ENCODE assay signal across 11 cellular contexts in the genomic region with DNA sequence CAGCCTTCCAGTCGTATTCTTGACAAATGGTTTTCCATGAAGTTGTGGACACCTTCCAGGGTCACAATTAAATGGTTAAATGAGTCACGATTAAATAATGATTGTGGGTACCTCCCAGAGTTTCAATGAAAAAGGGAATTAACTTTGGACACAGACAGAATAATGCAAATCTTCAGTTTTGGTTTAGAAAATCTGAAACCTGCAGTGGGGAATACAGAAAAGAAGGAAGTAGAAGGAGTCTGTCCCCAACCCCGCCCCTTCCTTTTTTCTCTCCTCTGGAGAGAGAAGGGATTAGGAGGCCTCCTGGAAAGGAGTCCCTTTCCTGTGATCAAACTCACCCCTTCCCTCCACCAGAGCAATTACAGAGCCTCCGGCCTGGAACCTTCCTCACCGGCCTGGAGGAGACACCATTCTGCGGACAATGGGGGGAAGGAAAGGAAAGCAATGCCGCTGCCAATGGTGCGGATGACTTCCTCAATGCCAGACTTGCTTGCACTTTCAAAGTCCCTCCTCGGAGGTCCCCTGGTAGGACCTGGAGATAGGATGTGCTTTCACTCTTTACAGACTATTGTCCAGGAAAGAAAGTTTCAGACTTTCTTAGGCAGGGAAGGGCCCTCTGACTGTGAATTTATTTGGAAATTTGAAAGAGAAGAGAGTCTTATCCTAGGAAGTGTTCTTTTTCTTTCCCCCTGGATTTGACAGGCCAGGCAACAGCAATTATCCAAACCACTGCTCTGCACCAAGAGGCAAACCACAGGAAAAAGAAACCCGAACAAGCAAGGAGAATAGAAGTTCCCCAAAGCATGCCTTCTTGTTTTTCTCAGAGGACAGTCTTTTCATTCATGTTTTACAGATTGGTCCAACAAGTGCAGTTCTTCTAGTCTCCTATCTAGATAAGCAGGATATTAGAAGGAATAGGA.
DNase-seq lines count a peak whose midpoint lies in the region; ATAC-seq, FAIRE-seq and TF ChIP-seq lines count a peak whose summit lies in the region.
"Had no signal": no experiment of that assay in that cellular context is flagged by ENCODE, and none has a peak within 500 bp of the region (broad histone marks: within the 10 kb centered on the region; RNA-seq: fewer than 3 reads in every experiment).

No MANE protein-coding gene starts in this region.

- no peak overlapping the region for H2BK120ac ChIP-seq in neuronal stem cell (ENCODE audit: low read depth, low read length)

- H3K4me2 ChIP-seq in endothelial cell of umbilical vein (ENCODE audit: insufficient read depth, low read length): peak overlapping the region; percentile 66
- H3K4me2 ChIP-seq in neuronal stem cell (ENCODE audit: insufficient read depth, low read length, poor library complexity, severe bottlenecking): no peak overlapping the region

- H3K27me3 Mint-ChIP-seq in effector memory CD8-positive, alpha-beta T cell: no peaks in the 10 kb centered on the region

- H3K18ac ChIP-seq in neuronal stem cell (ENCODE audit: low read length): no peak overlapping the region

- H3K4me3 ChIP-seq in endothelial cell of umbilical vein (replicated peaks in 1 of 3; ENCODE audit: insufficient read depth in 1 of 3, low read depth in 1 of 3, low read length in 3 of 3) (peak overlapping the region in 1 of 3 experiments; percentile 22), neuronal stem cell (ENCODE audit: low read length in 2 of 2) (no peak overlapping the region), psoas muscle (no peak overlapping the region)

- no peaks in the 10 kb centered on the region for H3K9me3 ChIP-seq in endothelial cell of umbilical vein (replicated peaks; ENCODE audit: control insufficient read depth, insufficient read depth, low read length)
- no peaks in the 10 kb centered on the region for H3K9me3 ChIP-seq in neuronal stem cell (replicated peaks in 1 of 2; ENCODE audit: control insufficient read depth in 2 of 2, insufficient read depth in 1 of 2, low read depth in 1 of 2, low read length in 2 of 2)
- H3K9me3 ChIP-seq in psoas muscle: no peaks in the 10 kb centered on the region

- no peak overlapping the region for H4K8ac ChIP-seq in neuronal stem cell (ENCODE audit: low read depth, low read length)

- H3K79me1 ChIP-seq in neuronal stem cell (ENCODE audit: low read depth, low read length): peaks cover 2% of the 10 kb centered on the region

- DNase-seq in EH (ENCODE audit: low read depth) (peak; percentile 44), NOMO-1 treated with dmso at 0.1 percent for 144 hours (lab: John Stamatoyannopoulos, UW; ENCODE audit: unreplicated experiment) (peak; percentile 34), endothelial cell of umbilical vein (ENCODE audit: low read depth, low spot score) (peak; percentile 59), neuronal stem cell (ENCODE audit: low spot score) (no peak), psoas muscle (no peak)
- DNase-seq in effector memory CD8-positive, alpha-beta T cell: no peak
- DNase-seq: Calu3, NCI-H1694 had no signal

- H3K27ac ChIP-seq in endothelial cell of umbilical vein (ENCODE audit: insufficient read depth, low read depth, low read length) (no peak overlapping the region), neuronal stem cell (replicated peaks; ENCODE audit: low read length) (peak overlapping the region; percentile 67), psoas muscle (no peak overlapping the region)
- H3K27ac ChIP-seq: parathyroid adenoma had no signal

- dilution Hi-C loops in endothelial cell of umbilical vein (cut with MboI; ENCODE audit: extremely low pct_ligation_motif_present, low sequenced_read_pairs): no loop called here

- no peak overlapping the region for H2BK12ac ChIP-seq in neuronal stem cell (ENCODE audit: low read length)

- H2AK5ac ChIP-seq in neuronal stem cell (ENCODE audit: low read depth, low read length): no peak overlapping the region

- H3K4me3 Mint-ChIP-seq in effector memory CD8-positive, alpha-beta T cell: no peak overlapping the region

- no CpG with 5 or more reads among the region's 10 CpGs for WGBS in neuronal stem cell (ENCODE audit: extremely low coverage in 2 of 2, insufficient read length in 2 of 2, insufficient replicate concordance in 1 of 2), 2 donors
- WGBS in psoas muscle, 3 donors: 63 to 70% (median 66%) methylated on average over 10 of the region's 10 CpGs

- peaks cover 30% of the 10 kb centered on the region for H3K36me3 Mint-ChIP-seq in effector memory CD8-positive, alpha-beta T cell (ENCODE audit: insufficient read depth)

- H2BK15ac ChIP-seq in neuronal stem cell (ENCODE audit: low read length): no peak overlapping the region

- H2AFZ ChIP-seq in endothelial cell of umbilical vein (ENCODE audit: low read depth, low read length) (peak overlapping the region; percentile 52), neuronal stem cell (ENCODE audit: low read length) (peak overlapping the region; percentile 51)
- H2AFZ ChIP-seq: parathyroid adenoma had no signal

- peaks cover 22% of the 10 kb centered on the region for H3K4me1 ChIP-seq in endothelial cell of umbilical vein (ENCODE audit: control insufficient read depth, extremely low read depth, insufficient read depth, low read length)
- H3K4me1 ChIP-seq in neuronal stem cell (ENCODE audit: control insufficient read depth in 2 of 2, insufficient read depth in 1 of 2, low read depth in 1 of 2, low read length in 2 of 2): peaks cover 4 to 7% of the 10 kb centered on the region in 2 donors
- H3K4me1 ChIP-seq in psoas muscle: peaks cover 16% of the 10 kb centered on the region

- H3K9ac ChIP-seq in endothelial cell of umbilical vein (replicated peaks; ENCODE audit: extremely low read depth, insufficient read depth, low read length) (no peak overlapping the region), neuronal stem cell (ENCODE audit: low read depth, low read length, poor library complexity) (no peak overlapping the region)
- H3K9ac ChIP-seq: parathyroid adenoma had no signal

- H3K27me3 ChIP-seq in endothelial cell of umbilical vein (ENCODE audit: control insufficient read depth in 2 of 2, insufficient read depth in 2 of 2, low read length in 2 of 2) (no peaks in the 10 kb centered on the region), neuronal stem cell (ENCODE audit: control insufficient read depth in 3 of 3, insufficient read depth in 3 of 3, low read depth in 1 of 3, low read length in 3 of 3) (no peaks in the 10 kb centered on the region), psoas muscle (ENCODE audit: insufficient read depth in 3 of 3, low read length in 2 of 3) (no peaks in the 10 kb centered on the region)

- CTCF ChIA-PET in endothelial cell of umbilical vein (lab: Charles Lee): no interaction called here

- BruUV-seq in endothelial cell of umbilical vein (replicated peaks; lab: Mats Ljungman, UMichigan): no TSS peak

- H3K4me1 Mint-ChIP-seq in effector memory CD8-positive, alpha-beta T cell (ENCODE audit: low read depth in 2 of 2): peaks cover 14 to 33% of the 10 kb centered on the region in 2 donors

- no peak for TF ChIP-seq CTCF in endothelial cell of umbilical vein (IDR thresholded peaks at IDR 0.05; ENCODE audit: extremely low read depth in 1 of 2, insufficient read depth in 1 of 2, low read depth in 1 of 2, low read length in 2 of 2)
- TF ChIP-seq CTCF in psoas muscle (IDR thresholded peaks at IDR 0.05): no peak

- H3K36me3 ChIP-seq in endothelial cell of umbilical vein (ENCODE audit: control insufficient read depth in 2 of 2, extremely low read depth in 1 of 2, insufficient read depth in 2 of 2, low read length in 2 of 2): no peaks in the 10 kb centered on the region
- H3K36me3 ChIP-seq in neuronal stem cell (replicated peaks in 1 of 2; ENCODE audit: control insufficient read depth in 2 of 2, insufficient read depth in 2 of 2, low read length in 2 of 2): peaks cover 0 to 6% of the 10 kb centered on the region in 2 donors
- no peaks in the 10 kb centered on the region for H3K36me3 ChIP-seq in psoas muscle (ENCODE audit: insufficient read depth in 1 of 2, low read depth in 1 of 2)

- no peak overlapping the region for H3K14ac ChIP-seq in neuronal stem cell (ENCODE audit: low read length)

- no peak overlapping the region for H3K27ac Mint-ChIP-seq in effector memory CD8-positive, alpha-beta T cell

- intact Hi-C loops in endothelial cell of umbilical vein (cut with micrococcal nuclease): loop anchor here (5.0 kb wide), 1 partner anchor 85 kb away; the partner anchor contains the start of gene PTPRJ
- intact Hi-C loops in psoas muscle (cut with DNase I): no loop called here

- peak; percentile 50 for FAIRE-seq in endothelial cell of umbilical vein (lab: Jason Lieb, UNC)

- POLR2A ChIA-PET in endothelial cell of umbilical vein (lab: Charles Lee): no interaction called here

- H2BK5ac ChIP-seq in neuronal stem cell (ENCODE audit: low read length): no peak overlapping the region

- no peak overlapping the region for H4K91ac ChIP-seq in neuronal stem cell (ENCODE audit: low read depth, low read length, poor library complexity)

- no peaks in the 10 kb centered on the region for H4K20me1 ChIP-seq in endothelial cell of umbilical vein (replicated peaks; ENCODE audit: control insufficient read depth, extremely low read depth, insufficient read depth, low read length)

- no peaks in the 10 kb centered on the region for H3K9me1 ChIP-seq in endothelial cell of umbilical vein (replicated peaks; ENCODE audit: control insufficient read depth, extremely low read depth, insufficient read depth, low read length)

- no peak for TF ChIP-seq POLR2A in endothelial cell of umbilical vein (IDR thresholded peaks at IDR 0.05; ENCODE audit: low read depth, low read length)

- no peaks in the 10 kb centered on the region for H3K9me3 Mint-ChIP-seq in effector memory CD8-positive, alpha-beta T cell

- no peak overlapping the region for H3K23ac ChIP-seq in neuronal stem cell (ENCODE audit: low read depth, low read length, poor library complexity)

- no peaks in the 10 kb centered on the region for H3K79me2 ChIP-seq in endothelial cell of umbilical vein (ENCODE audit: control insufficient read depth, insufficient read depth, low read length)
- H3K79me2 ChIP-seq: parathyroid adenoma had no signal

- no peak overlapping the region for H3K4ac ChIP-seq in neuronal stem cell (ENCODE audit: low read length)

- no peak for ATAC-seq in GM19328 (IDR thresholded peaks at IDR 0.05; ENCODE audit: unreplicated experiment)
- no peak for ATAC-seq in GM18511 (IDR thresholded peaks at IDR 0.05; ENCODE audit: unreplicated experiment)
- no peak for ATAC-seq in psoas muscle
- ATAC-seq in effector memory CD8-positive, alpha-beta T cell (replicated peaks): no peak

TF ChIP-seq in endothelial cell of umbilical vein, 7 proteins besides CTCF, POLR2A, EP300 and RAD21 (continues in another document):
- no peak for TF ChIP-seq POLR2AphosphoS5 (IDR thresholded peaks at IDR 0.05; ENCODE audit: insufficient read depth, low read depth, low read length)
- no peak for TF ChIP-seq JUN (IDR thresholded peaks at IDR 0.05; ENCODE audit: borderline replicate concordance, insufficient read depth, insufficient read length, low read depth)
- TF ChIP-seq FOS (IDR thresholded peaks at IDR 0.05; ENCODE audit: borderline replicate concordance, insufficient read depth, low read length): no peak
- no peak for TF ChIP-seq GATA2 (IDR thresholded peaks at IDR 0.05; ENCODE audit: insufficient read depth, insufficient read length, low read depth, low read length)
- no peak for TF ChIP-seq EZH2 (IDR thresholded peaks at IDR 0.05; ENCODE audit: borderline replicate concordance, low read depth, low read length, severe bottlenecking)

Comparison
In these comparisons a context has a peak if more than half of its experiments do, and no peak if none do; other contexts are left out.
1. DNase-seq: peak in EH (single experiment), NOMO-1 treated with dmso at 0.1 percent for 144 hours (single experiment) and endothelial cell of umbilical vein (single experiment); none in neuronal stem cell (single experiment), psoas muscle (0 of 2) and effector memory CD8-positive, alpha-beta T cell (0 of 3).